Comparison of ENCODE assay signal across 1 cellular context in genomic region chr4:86891785-86892638, GRCh38.
TF ChIP-seq lines count a peak whose summit lies in the region.

Gene C4orf36, minus strand, starts transcription at chr4:86892422. Its CDS starts 902 bp downstream, at chr4:86891520.

TF ChIP-seq in K562, 482 proteins besides CTCF, POLR2A, EP300 and RAD21 (continued from another document and continues in another):
- TF ChIP-seq GTF2B (IDR thresholded peaks at IDR 0.05; ENCODE audit: extremely low read depth, insufficient read length) (no peak), DPF2 (IDR thresholded peaks at IDR 0.05) (no peak), RFX5 (IDR thresholded peaks at IDR 0.05; ENCODE audit: low read depth, low read length) (no peak), PRDM10 (IDR thresholded peaks at IDR 0.05; ENCODE audit: partially characterized antibody) (no peak), HINFP (tag; conservative IDR thresholded peaks at IDR 0.05; ENCODE audit: low read depth) (no peak), ZEB2 (IDR thresholded peaks at IDR 0.05) (0 out of 2 replicates have a peak, but pooled peaks have one; percentile 21), SAP30 (IDR thresholded peaks at IDR 0.05; ENCODE audit: borderline replicate concordance, insufficient read depth, low read depth, low read length, poor library complexity, severe bottlenecking) (no peak), POLR2AphosphoS2 (IDR thresholded peaks at IDR 0.05; ENCODE audit: low read length) (no peak), CTBP1 (IDR thresholded peaks at IDR 0.05; ENCODE audit: borderline replicate concordance) (peak; percentile 45; the same call in 1 of the 2 replicates), PHF8 (IDR thresholded peaks at IDR 0.05; ENCODE audit: borderline replicate concordance, low read length) (peak; percentile 39; the same call in 1 of the 2 replicates), ZNF134 (CRISPR knock-in tag; conservative IDR thresholded peaks at IDR 0.05) (no peak), HNRNPL (IDR thresholded peaks at IDR 0.05; ENCODE audit: low read depth, low read length) (no peak), ZNF174 (CRISPR knock-in tag; IDR thresholded peaks at IDR 0.05) (no peak), NRF1 (conservative IDR thresholded peaks at IDR 0.05 in 1 of 2, IDR thresholded peaks at IDR 0.05 in 1 of 2) (peak in 1 of 2 experiments; percentile 58; a peak in 2 of 4 replicates), NFATC3 (IDR thresholded peaks at IDR 0.05) (no peak), ZBTB33 (CRISPR knock-in tag; IDR thresholded peaks at IDR 0.05) (peak; percentile 67), RBM14 (IDR thresholded peaks at IDR 0.05; ENCODE audit: borderline replicate concordance, insufficient read depth, low read depth, low read length) (no peak), SMARCC2 (IDR thresholded peaks at IDR 0.05; ENCODE audit: low read depth) (no peak), THAP7 (CRISPR knock-in tag; IDR thresholded peaks at IDR 0.05) (no peak), MEIS2 (IDR thresholded peaks at IDR 0.05; ENCODE audit: partially characterized antibody) (no peak), HSF4 (CRISPR knock-in tag; IDR thresholded peaks at IDR 0.05; ENCODE audit: borderline replicate concordance) (no peak), E2F6 (IDR thresholded peaks at IDR 0.05; ENCODE audit: borderline replicate concordance in 1 of 2, extremely low read depth in 1 of 2, insufficient read depth in 1 of 2, insufficient read length in 1 of 2, low read depth in 1 of 2, low read length in 1 of 2, poor library complexity in 1 of 2, severe bottlenecking in 1 of 2) (peak; percentile 78 to 97), PBX2 (CRISPR knock-in tag; IDR thresholded peaks at IDR 0.05; ENCODE audit: low read depth) (no peak), PBX2 (tag; conservative IDR thresholded peaks at IDR 0.05; ENCODE audit: low read depth) (no peak), MAFG (tag; conservative IDR thresholded peaks at IDR 0.05) (no peak), SNRNP70 (optimal IDR thresholded peaks at IDR 0.05; ENCODE audit: low read depth, low read length) (no peak), RBM39 (optimal IDR thresholded peaks at IDR 0.05; ENCODE audit: low read depth, low read length) (no peak), DDX20 (tag; IDR thresholded peaks at IDR 0.05; ENCODE audit: low read depth) (no peak), TEAD4 (IDR thresholded peaks at IDR 0.05; ENCODE audit: low read length) (no peak), TEAD4 (CRISPR knock-in tag; IDR thresholded peaks at IDR 0.05; ENCODE audit: borderline replicate concordance) (peak; percentile 75; the same call in 1 of the 2 replicates), ZNF124 (CRISPR knock-in tag; IDR thresholded peaks at IDR 0.05) (peak; percentile 83; the same call in 1 of the 2 replicates), STAT6 (CRISPR knock-in tag; IDR thresholded peaks at IDR 0.05) (no peak), FOXK1 (CRISPR knock-in tag; IDR thresholded peaks at IDR 0.05; ENCODE audit: borderline replicate concordance) (0 out of 2 replicates have a peak, but pooled peaks have one; percentile 63), ERF (CRISPR knock-in tag; IDR thresholded peaks at IDR 0.05) (no peak), BCL6 (CRISPR knock-in tag; IDR thresholded peaks at IDR 0.05) (no peak), DNMT1 (IDR thresholded peaks at IDR 0.05) (no peak), HDAC6 (IDR thresholded peaks at IDR 0.05; ENCODE audit: low read depth, low read length) (no peak), ZNF512 (tag; IDR thresholded peaks at IDR 0.05) (no peak), SMC3 (conservative IDR thresholded peaks at IDR 0.05; ENCODE audit: insufficient read depth, low read depth, low read length) (no peak), NR2F6 (CRISPR knock-in tag; IDR thresholded peaks at IDR 0.05) (no peak), TCF7 (IDR thresholded peaks at IDR 0.05; ENCODE audit: borderline replicate concordance) (no peak), MXD1 (CRISPR knock-in tag; IDR thresholded peaks at IDR 0.05; ENCODE audit: borderline replicate concordance, poor library complexity, severe bottlenecking) (no peak), HOXB6 (CRISPR knock-in tag; IDR thresholded peaks at IDR 0.05; ENCODE audit: borderline replicate concordance) (no peak), ADNP (tag; IDR thresholded peaks at IDR 0.05) (no peak), ZNF655 (CRISPR knock-in tag; IDR thresholded peaks at IDR 0.05) (no peak), ETV5 (CRISPR knock-in tag; IDR thresholded peaks at IDR 0.05; ENCODE audit: low read depth) (no peak), HEY1 (CRISPR knock-in tag; IDR thresholded peaks at IDR 0.05; ENCODE audit: borderline replicate concordance) (no peak)
